26 cellular contexts compared by ENCODE assay signal in the genomic region with DNA sequence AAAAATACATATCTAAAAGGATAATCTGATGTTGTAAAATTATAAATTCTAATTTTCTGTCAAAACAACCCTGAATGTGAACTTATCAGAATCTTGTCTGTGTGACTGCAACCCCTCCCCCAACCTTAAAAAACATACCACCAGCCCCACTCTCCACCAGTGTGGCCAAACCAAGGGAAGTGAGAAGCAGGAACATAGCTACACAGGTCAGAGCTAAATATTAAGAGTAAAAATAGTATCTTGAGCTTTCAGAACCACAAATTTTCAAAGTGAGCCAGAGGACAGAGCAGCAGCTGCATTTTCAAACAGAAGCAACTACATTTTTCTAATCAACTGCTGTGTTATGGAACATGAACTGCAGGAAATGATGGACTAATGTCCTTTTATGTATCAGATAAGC.
DNase-seq lines count a peak whose midpoint lies in the region; ATAC-seq and TF ChIP-seq lines count a peak whose summit lies in the region.
"Had no signal": no experiment of that assay in that cellular context is flagged by ENCODE, and none has a peak within 500 bp of the region (broad histone marks: within the 10 kb centered on the region; RNA-seq: fewer than 3 reads in every experiment).

No MANE protein-coding gene starts in this region.

- no peak for TF ChIP-seq CTCF in OCI-LY1 (IDR thresholded peaks at IDR 0.05; ENCODE audit: low read length)
- no peak for TF ChIP-seq CTCF in PC-9 (conservative IDR thresholded peaks at IDR 0.05)

- H2AFZ ChIP-seq in OCI-LY1 (ENCODE audit: low read length) (no peak overlapping the region), PC-9 (no peak overlapping the region)
- H2AFZ ChIP-seq: GM23338 had no signal

- H3K4me2 ChIP-seq in BLaER1, result peak overlapping the region; percentile 24; the same call in 1 of the 2 replicates
- no peak overlapping the region for H3K4me2 ChIP-seq in OCI-LY1 (ENCODE audit: low read length)
- H3K4me2 ChIP-seq in PC-9, result no peak overlapping the region
- H3K4me2 ChIP-seq: GM23338 had no signal

- BruUV-seq in PC-9 (replicated peaks; lab: Mats Ljungman, UMichigan), result no TSS peak

- no peaks in the 10 kb centered on the region; the same call in 1 of the 2 replicates for H3K9me2 ChIP-seq in OCI-LY1 (ENCODE audit: low read depth, low read length)
- no peaks in the 10 kb centered on the region for H3K9me2 ChIP-seq in PC-9 (ENCODE audit: insufficient read depth)

- H3K36me3 Mint-ChIP-seq in activated T-cell treated with anti-CD3 and anti-CD28 coated beads, Interleukin-2, amount 50 U/mL, for 72 hours (ENCODE audit: insufficient read depth in 2 of 2), result peaks cover 0 to 4% of the 10 kb centered on the region in 2 donors

- no peaks in the 10 kb centered on the region for H3K4me1 Mint-ChIP-seq in activated T-cell treated with anti-CD3 and anti-CD28 coated beads, Interleukin-2, amount 50 U/mL, for 72 hours (ENCODE audit: low read depth)
- H3K4me1 Mint-ChIP-seq: CD8-positive, alpha-beta memory T cell; GM23338 had no signal

- H3K36me3 ChIP-seq in BLaER1, result no peaks in the 10 kb centered on the region
- H3K36me3 ChIP-seq in OCI-LY1 (ENCODE audit: insufficient read depth, low read length), result no peaks in the 10 kb centered on the region
- no peaks in the 10 kb centered on the region for H3K36me3 ChIP-seq in PC-9 (ENCODE audit: low read depth)
- H3K36me3 ChIP-seq: HAP-1 had no signal

- POLR2A ChIA-PET in PC-9 (lab: Charles Lee; ENCODE audit: unreplicated experiment), result no interaction called here

- H3K4me1 ChIP-seq in BLaER1 (0 out of 2 replicates have a peak, but pooled peaks cover 4% of the 10 kb centered on the region), OCI-LY1 (ENCODE audit: insufficient read depth, low read length, severe bottlenecking) (peaks cover 4% of the 10 kb centered on the region), PC-9 (replicated peaks; ENCODE audit: insufficient read depth) (no peaks in the 10 kb centered on the region)
- H3K4me1 ChIP-seq: HAP-1 had no signal

- H3K4me3 Mint-ChIP-seq in activated T-cell treated with anti-CD3 and anti-CD28 coated beads, Interleukin-2, amount 50 U/mL, for 72 hours, result no peak overlapping the region
- H3K4me3 Mint-ChIP-seq: CD8-positive, alpha-beta memory T cell; GM23338; T-helper 2 cell treated with Interferon-gamma antibody and Interleukin-4, amounts not matched to agents 5 μg/mL and 100 μg/mL, for 36 hours had no signal

- DNase-seq in PC-9 (no peak), NOMO-1 treated with DMSO at 0.1 percent for 48 hours (lab: John Stamatoyannopoulos, UW; ENCODE audit: unreplicated experiment) (no peak)
- DNase-seq in activated T-cell treated with anti-CD3 and anti-CD28 coated beads, Interleukin-2, amount 50 U/mL, for 72 hours, result no peak
- DNase-seq: 8988T; AML-193; Calu3; CD8-positive, alpha-beta memory T cell; DMS153; KBM-7; NCI-H1694; NCI-H2081 treated with DMSO at 0.1 percent for 48 hours; NCI-H2171 treated with DMSO at 0.1 percent for 48 hours; NCI-H524 treated with DMSO at 0.1 percent for 48 hours; PC-3; RPMI8226; SHP77 treated with DMSO at 0.1 percent for 48 hours had no signal

- no peak overlapping the region for H3K27ac Mint-ChIP-seq in activated T-cell treated with anti-CD3 and anti-CD28 coated beads, Interleukin-2, amount 50 U/mL, for 72 hours
- H3K27ac Mint-ChIP-seq: CD8-positive, alpha-beta memory T cell; GM23338; T-helper 2 cell treated with Interferon-gamma antibody and Interleukin-4, amounts not matched to agents 5 μg/mL and 100 μg/mL, for 36 hours had no signal

- CTCF ChIA-PET in PC-9 (lab: Charles Lee), result no interaction called here

- peak; percentile 75 for ATAC-seq in GM19351 (IDR thresholded peaks at IDR 0.05; ENCODE audit: unreplicated experiment)
- peak; percentile 47 for ATAC-seq in HG03469 (IDR thresholded peaks at IDR 0.05; ENCODE audit: unreplicated experiment)
- ATAC-seq in GM18511 (IDR thresholded peaks at IDR 0.05; ENCODE audit: unreplicated experiment), result no peak
- no peak for ATAC-seq in activated T-cell treated with anti-CD3 and anti-CD28 coated beads, Interleukin-2, amount 50 U/mL, for 72 hours (replicated peaks in 1 of 2)
- ATAC-seq: GM23338, PC-3 had no signal

- no peaks in the 10 kb centered on the region for H3K27me3 ChIP-seq in BLaER1
- H3K27me3 ChIP-seq in OCI-LY1 (ENCODE audit: insufficient read depth, low read length), result no peaks in the 10 kb centered on the region
- no peaks in the 10 kb centered on the region for H3K27me3 ChIP-seq in PC-9 (ENCODE audit: insufficient read depth, low read depth)

- no peak overlapping the region; the same call in 1 of the 2 replicates for H3K27ac ChIP-seq in BLaER1
- H3K27ac ChIP-seq in OCI-LY1 (ENCODE audit: low read depth, low read length, poor library complexity, severe bottlenecking), result peak overlapping the region; percentile 31
- H3K27ac ChIP-seq in PC-9, result no peak overlapping the region
- H3K27ac ChIP-seq: C4-2B, SK-N-MC had no signal

- no peaks in the 10 kb centered on the region for H3K79me2 ChIP-seq in OCI-LY1 (ENCODE audit: insufficient read depth, low read length)
- H3K79me2 ChIP-seq in PC-9 (ENCODE audit: low read depth), result no peaks in the 10 kb centered on the region

- peaks cover 8 to 9% of the 10 kb centered on the region in 2 donors for H3K9me3 Mint-ChIP-seq in activated T-cell treated with anti-CD3 and anti-CD28 coated beads, Interleukin-2, amount 50 U/mL, for 72 hours

- H4K20me1 ChIP-seq in BLaER1, result no peaks in the 10 kb centered on the region
- H4K20me1 ChIP-seq in OCI-LY1 (ENCODE audit: insufficient read depth, low read length), result no peaks in the 10 kb centered on the region
- H4K20me1 ChIP-seq in PC-9 (ENCODE audit: insufficient read depth), result no peaks in the 10 kb centered on the region

- no peaks in the 10 kb centered on the region for H3F3A ChIP-seq in OCI-LY1 (ENCODE audit: insufficient read depth, low read length)
- no peaks in the 10 kb centered on the region for H3F3A ChIP-seq in PC-9 (ENCODE audit: insufficient read depth, low read depth)

- H3K9ac ChIP-seq in BLaER1, result no peak overlapping the region
- no peak overlapping the region for H3K9ac ChIP-seq in OCI-LY1 (ENCODE audit: low read length)

- no peaks in the 10 kb centered on the region for H3K27me3 Mint-ChIP-seq in activated T-cell treated with anti-CD3 and anti-CD28 coated beads, Interleukin-2, amount 50 U/mL, for 72 hours (ENCODE audit: low read depth)
- H3K27me3 Mint-ChIP-seq: CD8-positive, alpha-beta memory T cell had no signal

- intact Hi-C loops in PC-9 (cut with micrococcal nuclease; ENCODE audit: unreplicated experiment), result no loop called here

- H3K9me3 ChIP-seq in BLaER1 (peaks cover 20% of the 10 kb centered on the region), OCI-LY1 (ENCODE audit: low read length) (0 out of 2 replicates have a peak, but pooled peaks cover 3% of the 10 kb centered on the region), PC-9 (ENCODE audit: insufficient read depth, low read depth) (no peaks in the 10 kb centered on the region)
- H3K9me3 ChIP-seq: HAP-1 had no signal

- H3K4me3 ChIP-seq in BLaER1 (no peak overlapping the region), OCI-LY1 (ENCODE audit: low read depth, low read length, poor library complexity, severe bottlenecking) (no peak overlapping the region), PC-9 (no peak overlapping the region)
- H3K4me3 ChIP-seq: GM23338, HAP-1, SK-N-MC had no signal

Comparison
In these comparisons a context has a peak if more than half of its experiments do, and no peak if none do; other contexts are left out.
1. ATAC-seq: peak in GM19351 (single experiment) and HG03469 (single experiment); none in GM18511 (single experiment) and activated T-cell treated with anti-CD3 and anti-CD28 coated beads, Interleukin-2, amount 50 U/mL, for 72 hours (0 of 2).